ENCODE assay signal across 8 cellular contexts in the genomic region with DNA sequence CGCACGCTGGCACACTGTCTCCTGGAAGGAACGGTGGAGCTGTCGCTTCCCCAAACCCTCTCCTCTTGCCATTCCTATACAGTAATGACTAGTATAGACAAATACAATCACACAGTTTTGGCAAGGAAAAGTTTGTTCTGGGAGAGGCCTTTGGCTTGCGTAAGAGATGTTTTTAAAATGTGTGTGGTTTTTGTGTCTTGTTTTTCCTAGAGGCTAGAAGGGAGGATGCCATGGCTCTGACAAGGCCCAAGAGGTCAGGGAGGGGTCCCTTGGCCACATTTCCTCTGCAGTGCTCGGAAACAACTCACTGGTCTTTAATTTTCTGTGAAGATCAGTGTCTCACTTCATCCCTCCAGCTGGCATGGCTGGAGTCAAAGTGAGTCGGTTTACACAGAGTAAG.
DNase-seq lines count a peak whose midpoint lies in the region; ATAC-seq and TF ChIP-seq lines count a peak whose summit lies in the region.

No MANE protein-coding gene starts in this region.

- DNase-seq in GOT3 (lab: John Stamatoyannopoulos, UW) (peak; percentile 16), hepatic stellate cell (ENCODE audit: low spot score) (peak; percentile 68), smooth muscle cell of the brain vasculature (ENCODE audit: low read depth, low spot score) (peak; percentile 91), NCI-H345 treated with DMSO at 0.1 percent for 48 hours (lab: John Stamatoyannopoulos, UW; ENCODE audit: unreplicated experiment) (no peak), NCI-H82 treated with DMSO at 0.1 percent for 48 hours (lab: John Stamatoyannopoulos, UW; ENCODE audit: unreplicated experiment) (no peak)
- DNase-seq in stimulated activated naive CD4-positive, alpha-beta T cell (lab: John Stamatoyannopoulos, UW), result no peak

- H3K27me3 Mint-ChIP-seq in brain, result no peaks in the 10 kb centered on the region

- H3K27ac Mint-ChIP-seq in brain, result peak overlapping the region in 3 of 5 experiments; percentile 23 to 86 (median 54)

- H3K4me3 Mint-ChIP-seq in brain, result peak overlapping the region in 1 of 5 experiments; percentile 34

- H3K4me1 Mint-ChIP-seq in brain, result peaks cover 59% of the 10 kb centered on the region

- ATAC-seq in HG02642 (IDR thresholded peaks at IDR 0.05; ENCODE audit: poor library complexity, unreplicated experiment), result no peak

- TF ChIP-seq CTCF in brain (conservative IDR thresholded peaks at IDR 0.05), result no peak

- H3K36me3 Mint-ChIP-seq in brain, result peaks cover 28% of the 10 kb centered on the region

- H3K9me3 Mint-ChIP-seq in brain, result peaks cover 7 to 35% (median 29%) of the 10 kb centered on the region in 5 experiments

Comparison
In these comparisons a context has a peak if more than half of its experiments do, and no peak if none do; other contexts are left out.
1. DNase-seq: peak in GOT3 (single experiment), hepatic stellate cell (single experiment) and smooth muscle cell of the brain vasculature (single experiment); none in NCI-H345 treated with DMSO at 0.1 percent for 48 hours (single experiment), NCI-H82 treated with DMSO at 0.1 percent for 48 hours (single experiment) and stimulated activated naive CD4-positive, alpha-beta T cell (0 of 6).